ENCODE assay signal across 16 cellular contexts in the genomic region with DNA sequence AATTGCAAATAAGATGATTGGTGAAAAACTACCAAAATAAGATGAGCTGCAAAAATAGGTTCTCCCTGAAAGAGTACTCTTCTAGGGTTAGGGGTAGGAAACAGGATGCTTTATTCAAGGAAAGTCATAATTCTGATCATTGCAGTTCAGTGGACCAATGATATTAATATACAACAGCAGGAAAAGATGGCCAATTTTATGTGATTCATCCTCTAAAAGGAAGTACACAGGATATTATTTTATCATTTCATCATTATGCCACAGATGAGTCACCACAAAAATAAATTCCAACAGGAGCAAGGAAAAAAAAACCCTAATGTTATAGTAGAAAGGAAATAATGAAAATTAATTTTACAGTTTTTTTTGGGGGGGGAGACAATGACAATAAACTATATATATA.
DNase-seq lines count a peak whose midpoint lies in the region; ATAC-seq and TF ChIP-seq lines count a peak whose summit lies in the region.
"Had no signal": no experiment of that assay in that cellular context is flagged by ENCODE, and none has a peak within 500 bp of the region (broad histone marks: within the 10 kb centered on the region; RNA-seq: fewer than 3 reads in every experiment).

No MANE protein-coding gene starts in this region.

- H3K36me3 Mint-ChIP-seq in MCF 10A (ENCODE audit: insufficient read depth, unreplicated experiment) (no peaks in the 10 kb centered on the region), neural progenitor cell (no peaks in the 10 kb centered on the region)

- H3K36me3 ChIP-seq in breast epithelium = no peaks in the 10 kb centered on the region
- no peaks in the 10 kb centered on the region for H3K36me3 ChIP-seq in smooth muscle cell (ENCODE audit: low read depth)
- H3K36me3 ChIP-seq in neural progenitor cell = no peaks in the 10 kb centered on the region
- H3K36me3 ChIP-seq: MG63 had no signal

- TF ChIP-seq CTCF in MCF 10A (IDR thresholded peaks at IDR 0.05; ENCODE audit: unreplicated experiment) (no peak), breast epithelium (IDR thresholded peaks at IDR 0.05) (no peak), fibroblast of villous mesenchyme (IDR thresholded peaks at IDR 0.05; ENCODE audit: insufficient read depth, low read depth, low read length) (no peak), smooth muscle cell (IDR thresholded peaks at IDR 0.05; ENCODE audit: borderline replicate concordance, insufficient read depth, poor library complexity, severe bottlenecking) (no peak), coronary artery (IDR thresholded peaks at IDR 0.05) (no peak), neural progenitor cell (IDR thresholded peaks at IDR 0.05) (no peak)

- CTCF ChIA-PET in MCF 10A (lab: Yijun Ruan, JAX) = interaction anchor here (0.6 to 0.7 kb wide), 2 partner anchors 21 to 71 kb away, joined by 4 to 6 read pairs; no protein-coding TSS in a partner anchor

- H3K27me3 ChIP-seq in breast epithelium = no peaks in the 10 kb centered on the region
- H3K27me3 ChIP-seq in smooth muscle cell (ENCODE audit: low read depth) = no peaks in the 10 kb centered on the region
- no peaks in the 10 kb centered on the region for H3K27me3 ChIP-seq in neural progenitor cell
- H3K27me3 ChIP-seq: MG63 had no signal

- no peaks in the 10 kb centered on the region for H3F3A ChIP-seq in smooth muscle cell (ENCODE audit: low read depth)
- no peaks in the 10 kb centered on the region for H3F3A ChIP-seq in neural progenitor cell (ENCODE audit: low read depth)

- H3K27ac ChIP-seq in breast epithelium (no peak overlapping the region), smooth muscle cell (ENCODE audit: low read depth) (no peak overlapping the region), coronary artery (no peak overlapping the region), neural progenitor cell (no peak overlapping the region)
- H3K27ac ChIP-seq: 22Rv1 had no signal

- no peaks in the 10 kb centered on the region for H3K27me3 Mint-ChIP-seq in MCF 10A (ENCODE audit: insufficient read depth, unreplicated experiment)
- H3K27me3 Mint-ChIP-seq in neural progenitor cell (ENCODE audit: insufficient read depth, low read depth) = no peaks in the 10 kb centered on the region
- H3K27me3 Mint-ChIP-seq: stimulated activated naive CD8-positive, alpha-beta T cell treated with anti-CD3 and anti-CD28 coated beads, Interleukin-15, amount 100 ng/mL, for 72 hours had no signal

- H3K4me2 ChIP-seq in smooth muscle cell (no peak overlapping the region), neural progenitor cell (no peak overlapping the region)
- H3K4me2 ChIP-seq: GM23338 had no signal

- H2AFZ ChIP-seq in smooth muscle cell (ENCODE audit: low read depth) (no peak overlapping the region), neural progenitor cell (replicated peaks) (no peak overlapping the region)
- H2AFZ ChIP-seq: GM23338 had no signal

- H3K4me1 ChIP-seq in breast epithelium = no peaks in the 10 kb centered on the region
- H3K4me1 ChIP-seq in smooth muscle cell (ENCODE audit: low read depth) = no peaks in the 10 kb centered on the region
- no peaks in the 10 kb centered on the region for H3K4me1 ChIP-seq in neural progenitor cell
- H3K4me1 ChIP-seq: Caco-2 had no signal

- BruUV-seq in MCF 10A (replicated peaks; lab: Mats Ljungman, UMichigan) = no TSS peak

- H3K9me3 Mint-ChIP-seq in MCF 10A (ENCODE audit: unreplicated experiment) = no peaks in the 10 kb centered on the region
- peaks cover 11% of the 10 kb centered on the region for H3K9me3 Mint-ChIP-seq in neural progenitor cell

- H3K9me3 ChIP-seq in breast epithelium = no peaks in the 10 kb centered on the region
- H3K9me3 ChIP-seq in smooth muscle cell (replicated peaks; ENCODE audit: low read depth) = no peaks in the 10 kb centered on the region
- H3K9me3 ChIP-seq in neural progenitor cell (ENCODE audit: low read depth) = no peaks in the 10 kb centered on the region
- H3K9me3 ChIP-seq: Caco-2, MG63 had no signal

- peak; percentile 67 for DNase-seq in MCF 10A (ENCODE audit: unreplicated experiment)
- DNase-seq in breast epithelium (ENCODE audit: low spot score in 2 of 2) = no peak
- DNase-seq in amniotic stem cell (lab: John Stamatoyannopoulos, UW) = peak; percentile 8
- peak; percentile 23 for DNase-seq in fibroblast of villous mesenchyme (ENCODE audit: low read depth)
- no peak for DNase-seq in smooth muscle cell (lab: John Stamatoyannopoulos, UW; ENCODE audit: unreplicated experiment)
- DNase-seq in coronary artery (ENCODE audit: low spot score) = no peak
- DNase-seq in neural progenitor cell (ENCODE audit: low spot score) = no peak
- DNase-seq: activated CD4-positive, alpha-beta T cell treated with anti-CD3 and anti-CD28 coated beads, Interleukin-2, amount 50 U/mL, for 48 hours; Caco-2; MG63; NCI-H2081; stimulated activated naive CD8-positive, alpha-beta T cell treated with anti-CD3 and anti-CD28 coated beads, Interleukin-15, amount 100 ng/mL, for 72 hours had no signal

- no peak overlapping the region for H3K9ac ChIP-seq in smooth muscle cell (ENCODE audit: low read depth)
- no peak overlapping the region for H3K9ac ChIP-seq in neural progenitor cell

- H3K4me3 Mint-ChIP-seq in MCF 10A (ENCODE audit: unreplicated experiment) (no peak overlapping the region), neural progenitor cell (no peak overlapping the region)
- H3K4me3 Mint-ChIP-seq: activated T-helper 17 cell treated with anti-CD3 and anti-CD28 coated beads, Interleukin-2, amount 50 U/mL, for 72 hours; GM23338; stimulated activated naive CD8-positive, alpha-beta T cell treated with anti-CD3 and anti-CD28 coated beads, Interleukin-15, amount 100 ng/mL, for 72 hours had no signal

- no peak for ATAC-seq in GM19467 (IDR thresholded peaks at IDR 0.05; ENCODE audit: unreplicated experiment)
- ATAC-seq: activated T-helper 17 cell treated with anti-CD3 and anti-CD28 coated beads, Interleukin-2, amount 50 U/mL, for 72 hours; GM23338; stimulated activated naive CD8-positive, alpha-beta T cell treated with anti-CD3 and anti-CD28 coated beads, Interleukin-15, amount 100 ng/mL, for 72 hours had no signal

- H3K79me2 ChIP-seq in smooth muscle cell (ENCODE audit: low read depth) (no peaks in the 10 kb centered on the region), neural progenitor cell (ENCODE audit: low read depth) (no peaks in the 10 kb centered on the region)

- H3K27ac Mint-ChIP-seq in MCF 10A (ENCODE audit: low read depth, unreplicated experiment) = peak overlapping the region; percentile 57
- no peak overlapping the region for H3K27ac Mint-ChIP-seq in neural progenitor cell
- H3K27ac Mint-ChIP-seq: activated T-helper 17 cell treated with anti-CD3 and anti-CD28 coated beads, Interleukin-2, amount 50 U/mL, for 72 hours; GM23338; stimulated activated naive CD8-positive, alpha-beta T cell treated with anti-CD3 and anti-CD28 coated beads, Interleukin-15, amount 100 ng/mL, for 72 hours had no signal

- H3K4me3 ChIP-seq in breast epithelium = no peak overlapping the region
- H3K4me3 ChIP-seq in fibroblast of villous mesenchyme (ENCODE audit: low read depth, low read length) = no peak overlapping the region
- H3K4me3 ChIP-seq in smooth muscle cell = no peak overlapping the region
- no peak overlapping the region for H3K4me3 ChIP-seq in coronary artery
- H3K4me3 ChIP-seq in neural progenitor cell = no peak overlapping the region
- H3K4me3 ChIP-seq: GM23338, MG63 had no signal

- POLR2A ChIA-PET in MCF 10A (lab: Yijun Ruan, JAX) = no interaction called here

- intact Hi-C loops in MCF 10A (cut with micrococcal nuclease) (no loop called here), breast epithelium (cut with DNase I; ENCODE audit: low total_unique reads) (no loop called here)

- no peak for TF ChIP-seq POLR2A in breast epithelium (IDR thresholded peaks at IDR 0.05)

- H4K20me1 ChIP-seq in smooth muscle cell (ENCODE audit: low read depth) (no peaks in the 10 kb centered on the region), neural progenitor cell (ENCODE audit: low read depth) (no peaks in the 10 kb centered on the region)

- H3K4me1 Mint-ChIP-seq in MCF 10A (ENCODE audit: insufficient read depth, unreplicated experiment) = peaks cover 21% of the 10 kb centered on the region
- no peaks in the 10 kb centered on the region for H3K4me1 Mint-ChIP-seq in neural progenitor cell
- H3K4me1 Mint-ChIP-seq: activated T-helper 17 cell treated with anti-CD3 and anti-CD28 coated beads, Interleukin-2, amount 50 U/mL, for 72 hours; GM23338; stimulated activated naive CD8-positive, alpha-beta T cell treated with anti-CD3 and anti-CD28 coated beads, Interleukin-15, amount 100 ng/mL, for 72 hours had no signal

Comparison
In these comparisons a context has a peak if more than half of its experiments do, and no peak if none do; other contexts are left out.
1. DNase-seq: peak in MCF 10A (single experiment), amniotic stem cell (single experiment) and fibroblast of villous mesenchyme (single experiment); none in breast epithelium (0 of 2), smooth muscle cell (single experiment), coronary artery (single experiment) and neural progenitor cell (single experiment).